Comparison of ENCODE assay signal across 30 cellular contexts in the genomic region with DNA sequence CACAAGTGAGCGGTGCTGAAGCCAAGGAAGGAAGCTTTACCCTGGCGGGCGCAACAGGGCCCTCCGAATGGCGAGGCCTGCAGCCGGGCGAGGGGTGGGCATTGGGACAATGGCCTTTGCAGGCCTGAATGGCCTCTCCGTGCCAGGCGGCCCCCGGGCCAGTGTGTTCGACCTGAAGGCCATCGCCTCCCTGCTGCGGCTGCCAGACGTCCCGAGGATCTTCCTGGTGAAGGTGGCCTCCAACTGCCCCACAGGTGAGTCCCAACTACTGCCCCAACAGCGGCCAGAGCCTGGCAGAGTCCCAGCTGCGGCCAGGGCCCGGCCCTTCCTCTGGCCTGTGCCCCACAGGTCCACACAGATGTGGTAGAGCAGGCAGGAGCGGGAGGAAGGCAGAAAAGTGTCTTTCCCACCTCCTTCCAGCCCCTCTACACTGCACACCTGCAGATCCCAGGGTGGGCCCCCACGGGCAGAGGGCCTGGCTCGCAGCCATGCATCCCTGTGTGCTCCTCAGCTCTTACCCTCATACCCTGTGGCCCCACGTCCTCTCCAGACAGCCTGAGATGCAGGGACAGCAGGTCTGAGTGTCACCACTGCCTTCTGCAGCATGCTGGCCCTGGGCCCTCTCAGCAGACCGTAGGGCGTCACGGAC. TPM values are rescaled to one million over a fixed set of nuclear protein-coding genes. Genes with fewer than 3 reads are reported as not detected.
"Had no signal": no experiment of that assay in that cellular context is flagged by ENCODE, and none has a peak within 500 bp of the region (broad histone marks: within the 10 kb centered on the region; RNA-seq: fewer than 3 reads in every experiment).

No MANE protein-coding gene starts in this region.

- H3K4me3 ChIP-seq: coronary artery, dorsolateral prefrontal cortex had no signal

- H3K36me3 ChIP-seq: brain microvascular endothelial cell had no signal

- ATAC-seq: activated naive CD4-positive, alpha-beta T cell treated with anti-CD3 and anti-CD28 coated beads, Interleukin-2, amount 50 U/mL, for 72 hours; activated T-cell treated with anti-CD3 and anti-CD28 coated beads, Interleukin-2, amount 50 U/mL, for 72 hours; esophagus mucosa; WTC11 had no signal

- FAIRE-seq: astrocyte, bronchial epithelial cell, frontal cortex had no signal

- DNase-seq: activated CD4-positive, alpha-beta memory T cell treated with anti-CD3 and anti-CD28 coated beads, Interleukin-2, amount 10 ng/mL, durations not matched to agents 7 days and 5 days; activated CD4-positive, alpha-beta T cell treated with anti-CD3 and anti-CD28 coated beads for 1 hour; activated CD4-positive, alpha-beta T cell treated with anti-CD3 and anti-CD28 coated beads for 4 hours; activated CD4-positive, alpha-beta T cell treated with anti-CD3 and anti-CD28 coated beads, Interleukin-2, amount 10 ng/mL, durations not matched to agents 7 days and 5 days; activated CD4-positive, alpha-beta T cell treated with anti-CD3 and anti-CD28 coated beads, Interleukin-2, amount 50 U/mL, for 4 hours; activated CD8-positive, alpha-beta memory T cell treated with anti-CD3 and anti-CD28 coated beads, Interleukin-2, amount 50 U/mL, for 48 hours; activated gamma-delta T cell; activated naive CD4-positive, alpha-beta T cell; activated naive CD4-positive, alpha-beta T cell treated with anti-CD3 and anti-CD28 coated beads, Interleukin-2, amount 10 ng/mL, durations not matched to agents 7 days and 5 days; activated naive CD8-positive, alpha-beta T cell treated with anti-CD3 and anti-CD28 coated beads, Interleukin-2, amount 10 ng/mL, durations not matched to agents 7 days and 5 days; activated T-cell treated with anti-CD3 and anti-CD28 coated beads for 4 hours; activated T-cell treated with anti-CD3 and anti-CD28 coated beads, Interleukin-2, amount 50 U/mL, for 24 hours; activated T-cell treated with anti-CD3 and anti-CD28 coated beads, Interleukin-2, amount 50 U/mL, for 72 hours; amniotic stem cell; anterior cingulate cortex; brain microvascular endothelial cell; dorsolateral prefrontal cortex; effector memory CD4-positive, alpha-beta T cell; endodermal cell; foreskin fibroblast; T-helper 2 cell had no signal

- H3K27me3 ChIP-seq: brain microvascular endothelial cell, dorsolateral prefrontal cortex had no signal

- H3K27ac ChIP-seq: brain microvascular endothelial cell, coronary artery, dorsolateral prefrontal cortex, VCaP had no signal

RNA-seq across cellular contexts. Expression of a gene that starts 11.3 kb away (rescaled TPM):
- total RNA-seq: cerebellum, frontal cortex had no signal
